ENCODE assay signal across 28 cellular contexts in the genomic region with DNA sequence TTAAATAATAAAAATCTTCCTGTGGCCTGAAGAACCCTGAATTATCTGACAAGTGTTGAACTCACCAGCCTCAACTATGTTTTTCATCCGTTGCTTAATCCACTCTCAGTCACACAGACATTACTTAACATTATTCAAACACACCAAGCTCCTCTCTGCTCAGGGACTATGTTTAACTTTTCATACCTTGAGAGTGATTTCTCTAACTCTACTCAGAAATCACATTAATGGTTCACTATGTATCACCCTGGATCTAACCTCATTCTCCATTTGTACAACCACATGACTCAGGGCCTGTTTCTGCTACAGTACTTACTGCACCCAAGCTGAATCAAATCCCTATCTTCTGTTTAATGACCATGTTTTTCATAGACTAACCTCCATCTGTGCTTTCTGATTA.
"Had no signal": no experiment of that assay in that cellular context is flagged by ENCODE, and none has a peak within 500 bp of the region (broad histone marks: within the 10 kb centered on the region; RNA-seq: fewer than 3 reads in every experiment).

No MANE protein-coding gene starts in this region.

- H3K9ac ChIP-seq: parathyroid adenoma had no signal

- H3K36me3 ChIP-seq: colonic mucosa, lower lobe of right lung, right atrium auricular region, suprapubic skin, transverse colon, upper lobe of right lung, uterus had no signal

- H2AFZ ChIP-seq: parathyroid adenoma had no signal

- H3K4me1 ChIP-seq: colonic mucosa, lower lobe of right lung, parathyroid adenoma, right atrium auricular region, suprapubic skin, transverse colon, upper lobe of right lung, uterus had no signal

- H3K4me3 ChIP-seq: colonic mucosa, lower lobe of right lung, right atrium auricular region, smooth muscle cell, suprapubic skin, transverse colon, upper lobe of right lung, uterus had no signal

- DNase-seq: colonic mucosa; effector memory CD8-positive, alpha-beta T cell; foreskin melanocyte; head of caudate nucleus; left ventricle myocardium superior; lower lobe of right lung; naive thymus-derived CD8-positive, alpha-beta T cell; nephron progenitor cell; occipital lobe; stimulated activated CD4-positive, alpha-beta T cell treated with anti-CD3 and anti-CD28 coated beads, Interleukin-12 subunit alpha, Interleukin-12 subunit beta, amount 100 ng/mL, for 4 hours; stimulated activated CD4-positive, alpha-beta T cell treated with anti-CD3 and anti-CD28 coated beads, Interleukin-1b, Interleukin-23, amount 100 ng/mL, for 48 hours; stimulated activated CD4-positive, alpha-beta T cell treated with anti-CD3 and anti-CD28 coated beads, Interleukin-4, amount 100 ng/mL, for 1 hour; stimulated activated CD8-positive, alpha-beta memory T cell treated with anti-CD3 and anti-CD28 coated beads, Interleukin-4, amount 100 ng/mL, for 48 hours; stimulated activated naive CD4-positive, alpha-beta T cell; stimulated activated naive CD8-positive, alpha-beta T cell treated with anti-CD3 and anti-CD28 coated beads, Interleukin-15, amount 100 ng/mL, for 72 hours; transverse colon; upper lobe of right lung; uterus had no signal

- FAIRE-seq: endometrium, keratinocyte had no signal

- H3K4me3 Mint-ChIP-seq: dendritic cell treated with granulocyte-macrophage colony-stimulating factor and Interleukin-4, amounts not matched to agents 40 ng/mL and 50 ng/mL, for 4 days; effector memory CD8-positive, alpha-beta T cell; naive thymus-derived CD8-positive, alpha-beta T cell; nephron progenitor cell; stimulated activated naive CD8-positive, alpha-beta T cell treated with anti-CD3 and anti-CD28 coated beads, Interleukin-15, amount 100 ng/mL, for 72 hours had no signal

- H3K79me2 ChIP-seq: parathyroid adenoma had no signal

- H3K27ac Mint-ChIP-seq: dendritic cell treated with granulocyte-macrophage colony-stimulating factor and Interleukin-4, amounts not matched to agents 40 ng/mL and 50 ng/mL, for 4 days; effector memory CD8-positive, alpha-beta T cell; naive thymus-derived CD8-positive, alpha-beta T cell; nephron progenitor cell; progenitor cell of endocrine pancreas; stimulated activated naive CD8-positive, alpha-beta T cell treated with anti-CD3 and anti-CD28 coated beads, Interleukin-15, amount 100 ng/mL, for 72 hours had no signal

- H3K9me3 ChIP-seq: colonic mucosa, lower lobe of right lung, suprapubic skin, transverse colon, upper lobe of right lung, uterus had no signal

- H3K36me3 Mint-ChIP-seq: naive thymus-derived CD8-positive, alpha-beta T cell had no signal

- H3K27me3 ChIP-seq: colonic mucosa, right atrium auricular region, suprapubic skin, transverse colon, upper lobe of right lung, uterus had no signal

- H3K27ac ChIP-seq: colonic mucosa, lower lobe of right lung, parathyroid adenoma, right atrium auricular region, suprapubic skin, transverse colon, upper lobe of right lung, uterus had no signal

- H3K4me2 ChIP-seq: smooth muscle cell had no signal

- ATAC-seq: effector memory CD8-positive, alpha-beta T cell; esophagus mucosa; left ventricle myocardium superior; lower lobe of right lung; naive thymus-derived CD8-positive, alpha-beta T cell; sciatic nerve; stimulated activated naive CD8-positive, alpha-beta T cell treated with anti-CD3 and anti-CD28 coated beads, Interleukin-15, amount 100 ng/mL, for 72 hours; upper lobe of right lung had no signal

- H3K4me1 Mint-ChIP-seq: naive thymus-derived CD8-positive, alpha-beta T cell; nephron progenitor cell; stimulated activated naive CD8-positive, alpha-beta T cell treated with anti-CD3 and anti-CD28 coated beads, Interleukin-15, amount 100 ng/mL, for 72 hours had no signal

- H3K27me3 Mint-ChIP-seq: dendritic cell treated with granulocyte-macrophage colony-stimulating factor and Interleukin-4, amounts not matched to agents 40 ng/mL and 50 ng/mL, for 4 days; effector memory CD8-positive, alpha-beta T cell; naive thymus-derived CD8-positive, alpha-beta T cell; progenitor cell of endocrine pancreas; stimulated activated naive CD8-positive, alpha-beta T cell treated with anti-CD3 and anti-CD28 coated beads, Interleukin-15, amount 100 ng/mL, for 72 hours had no signal
